ENCODE assay signal across 17 cellular contexts in genomic region chr2:29212009-29212408, GRCh38.
DNase-seq lines count a peak whose midpoint lies in the region; ATAC-seq and TF ChIP-seq lines count a peak whose summit lies in the region.
"Had no signal": no experiment of that assay in that cellular context is flagged by ENCODE, and none has a peak within 500 bp of the region (broad histone marks: within the 10 kb centered on the region; RNA-seq: fewer than 3 reads in every experiment).

No MANE protein-coding gene starts in this region.

- no peaks in the 10 kb centered on the region for H3K9me3 ChIP-seq in spleen
- H3K9me3 ChIP-seq: heart left ventricle, sigmoid colon had no signal

- peak; percentile 28 for DNase-seq in NCI-H2171 treated with DMSO at 0.1 percent for 48 hours (lab: John Stamatoyannopoulos, UW)
- no peak for DNase-seq in NCI-H2171 (lab: John Stamatoyannopoulos, UW)
- DNase-seq in NCI-H524 (lab: John Stamatoyannopoulos, UW): peak; percentile 58 to 77
- DNase-seq in epithelial cell of proximal tubule (ENCODE audit: low read depth): no peak
- DNase-seq in spleen: peak; percentile 36
- DNase-seq in SKM-1 treated with dmso at 0.1 percent for 144 hours (lab: John Stamatoyannopoulos, UW; ENCODE audit: unreplicated experiment): no peak
- DNase-seq: activated CD4-positive, alpha-beta memory T cell treated with anti-CD3 and anti-CD28 coated beads for 36 hours; cerebellar nuclear complex; COR-L47; heart left ventricle; Karpas-422; NCI-H1417 treated with DMSO at 0.1 percent for 48 hours; sigmoid colon; stimulated activated CD4-positive, alpha-beta T cell treated with anti-CD3 and anti-CD28 coated beads, Interleukin-4, amount 100 ng/mL, for 4 hours had no signal

- H3K4me3 ChIP-seq in epithelial cell of proximal tubule (ENCODE audit: low read depth, low read length): no peak overlapping the region
- no peak overlapping the region for H3K4me3 ChIP-seq in spleen
- H3K4me3 ChIP-seq: heart left ventricle, sigmoid colon, SK-N-MC had no signal

- no peak overlapping the region for H3K27ac ChIP-seq in spleen
- H3K27ac ChIP-seq: heart left ventricle, sigmoid colon, SK-N-MC had no signal

- intact Hi-C loops in spleen (cut with DNase I; ENCODE audit: low total_unique reads): no loop called here

- WGBS in spleen, 5 donors: 66 to 82% (median 75%) methylated on average over 5 of the region's 5 CpGs

- ATAC-seq in GM19328 (IDR thresholded peaks at IDR 0.05; ENCODE audit: unreplicated experiment) (no peak), HG03135 (IDR thresholded peaks at IDR 0.05; ENCODE audit: unreplicated experiment) (no peak)
- ATAC-seq: heart left ventricle had no signal

- H3K4me1 ChIP-seq in spleen: peaks cover 0 to 4% (median 0%) of the 10 kb centered on the region in 6 donors
- H3K4me1 ChIP-seq: sigmoid colon had no signal

- peak; percentile 23 for TF ChIP-seq CTCF in epithelial cell of proximal tubule (conservative IDR thresholded peaks at IDR 0.05; ENCODE audit: low read depth, low read length)
- no peak for TF ChIP-seq CTCF in spleen (IDR thresholded peaks at IDR 0.05 in 8 of 11, conservative IDR thresholded peaks at IDR 0.05 in 3 of 11)

- H3K36me3 ChIP-seq in spleen: peaks cover 0 to 4% (median 0%) of the 10 kb centered on the region in 6 donors
- H3K36me3 ChIP-seq: heart left ventricle, sigmoid colon had no signal

- no peak for TF ChIP-seq POLR2A in spleen (IDR thresholded peaks at IDR 0.05)

- H3K27me3 ChIP-seq in spleen (replicated peaks in 1 of 7): no peaks in the 10 kb centered on the region
- H3K27me3 ChIP-seq: heart left ventricle, sigmoid colon had no signal

Comparison
In these comparisons a context has a peak if more than half of its experiments do, and no peak if none do; other contexts are left out.
1. DNase-seq: peak in NCI-H2171 treated with DMSO at 0.1 percent for 48 hours (single experiment), NCI-H524 (2 of 2) and spleen (single experiment); none in NCI-H2171 (single experiment), epithelial cell of proximal tubule (single experiment) and SKM-1 treated with dmso at 0.1 percent for 144 hours (single experiment).